Comparison of ENCODE assay signal across 18 cellular contexts in genomic region chr14:79949906-79950305, GRCh38.
DNase-seq lines count a peak whose midpoint lies in the region; ATAC-seq, FAIRE-seq and TF ChIP-seq lines count a peak whose summit lies in the region.
"Had no signal": no experiment of that assay in that cellular context is flagged by ENCODE, and none has a peak within 500 bp of the region (broad histone marks: within the 10 kb centered on the region; RNA-seq: fewer than 3 reads in every experiment).

No MANE protein-coding gene starts in this region.

- no peak overlapping the region for H3K14ac ChIP-seq in IMR-90 (replicated peaks; ENCODE audit: low read depth, low read length)

- no peak overlapping the region for H3K4me3 ChIP-seq in IMR-90 (ENCODE audit: insufficient read depth, low read depth, low read length)
- H3K4me3 ChIP-seq in fibroblast of mammary gland (ENCODE audit: control insufficient read depth, low read depth, low read length): no peak overlapping the region
- H3K4me3 ChIP-seq in small intestine (ENCODE audit: low read depth in 1 of 2, low read length in 2 of 2): no peak overlapping the region
- H3K4me3 ChIP-seq: GM12878, HAP-1 had no signal

- no peak overlapping the region for H3K18ac ChIP-seq in IMR-90 (ENCODE audit: low read depth, low read length)

- no peak overlapping the region for H4K91ac ChIP-seq in IMR-90 (ENCODE audit: insufficient read depth, low read depth, low read length)

- ATAC-seq in IMR-90 (ENCODE audit: low read depth) (peak; percentile 35; the same call in 1 of the 2 replicates), GM18498 (IDR thresholded peaks at IDR 0.05; ENCODE audit: unreplicated experiment) (no peak)
- ATAC-seq: GM12878 had no signal

- no peak overlapping the region for H2AK5ac ChIP-seq in IMR-90 (ENCODE audit: low read depth, low read length)

- CTCF ChIA-PET in IMR-90 (lab: Yijun Ruan, JAX): interaction anchor here (0.7 kb wide), 1 partner anchor 54 kb away, joined by 3 read pairs; no protein-coding TSS in a partner anchor

- H4K20me1 ChIP-seq in IMR-90 (ENCODE audit: insufficient read depth, low read length): no peaks in the 10 kb centered on the region

- TF ChIP-seq POLR2A in IMR-90 (IDR thresholded peaks at IDR 0.05; ENCODE audit: low read depth, low read length): no peak

- peaks cover 3% of the 10 kb centered on the region; the same call in 1 of the 2 replicates for H3K9me3 ChIP-seq in IMR-90 (ENCODE audit: control insufficient read depth, insufficient read depth, low read length)
- no peaks in the 10 kb centered on the region for H3K9me3 ChIP-seq in small intestine (ENCODE audit: control insufficient read depth, low read depth)
- H3K9me3 ChIP-seq: HAP-1 had no signal

- H3K36me3 ChIP-seq in IMR-90 (ENCODE audit: control insufficient read depth, insufficient read depth, low read length) (no peaks in the 10 kb centered on the region), small intestine (ENCODE audit: control insufficient read depth in 2 of 2, insufficient read depth in 2 of 2, low read length in 2 of 2) (no peaks in the 10 kb centered on the region)
- H3K36me3 ChIP-seq: HAP-1 had no signal

- dilution Hi-C loops in IMR-90 (cut with HindIII; ENCODE audit: low sequenced_read_pairs, unreplicated experiment): no loop called here

- TF ChIP-seq CTCF in IMR-90 (conservative IDR thresholded peaks at IDR 0.05; ENCODE audit: low read depth, low read length): no peak
- no peak for TF ChIP-seq CTCF in fibroblast of mammary gland (conservative IDR thresholded peaks at IDR 0.05; ENCODE audit: control insufficient read depth, insufficient read depth, low read depth, low read length)

- no peak overlapping the region for H2BK20ac ChIP-seq in IMR-90 (ENCODE audit: low read depth, low read length)

- no peaks in the 10 kb centered on the region for H3K4me1 ChIP-seq in IMR-90 (ENCODE audit: control insufficient read depth, insufficient read depth, low read length)
- no peaks in the 10 kb centered on the region for H3K4me1 ChIP-seq in small intestine (ENCODE audit: control insufficient read depth in 2 of 2, insufficient read depth in 1 of 2, low read depth in 1 of 2, low read length in 1 of 2)
- H3K4me1 ChIP-seq: HAP-1 had no signal

- H3K4ac ChIP-seq in IMR-90 (ENCODE audit: low read depth, low read length): no peak overlapping the region

- no peak overlapping the region for H2BK120ac ChIP-seq in IMR-90 (ENCODE audit: low read depth, low read length)

- FAIRE-seq in small intestine (lab: Jason Lieb, UNC): no peak
- FAIRE-seq: GM12878, GM18507, H54 had no signal

- no peak overlapping the region for H3K27ac ChIP-seq in IMR-90 (ENCODE audit: insufficient read depth, low read length)
- H3K27ac ChIP-seq in small intestine (ENCODE audit: low read depth in 1 of 2, low read length in 1 of 2): no peak overlapping the region

- H3K27me3 ChIP-seq in IMR-90 (ENCODE audit: control insufficient read depth, insufficient read depth, low read length) (no peaks in the 10 kb centered on the region; the same call in 1 of the 2 replicates), small intestine (ENCODE audit: control insufficient read depth in 2 of 2, insufficient read depth in 2 of 2, low read length in 2 of 2) (no peaks in the 10 kb centered on the region)

- H2AK9ac ChIP-seq in IMR-90 (replicated peaks; ENCODE audit: low read depth, low read length, poor library complexity): no peak overlapping the region

- no TSS peak for BruUV-seq in IMR-90 (replicated peaks; lab: Mats Ljungman, UMichigan)

- H3K79me1 ChIP-seq in IMR-90 (ENCODE audit: low read depth in 1 of 2, low read length in 2 of 2): no peaks in the 10 kb centered on the region

- H4K8ac ChIP-seq in IMR-90 (ENCODE audit: low read depth in 2 of 2, low read length in 2 of 2): no peak overlapping the region

- H3K9me1 ChIP-seq in IMR-90 (ENCODE audit: insufficient read depth, low read length): no peaks in the 10 kb centered on the region

- POLR2A ChIA-PET in IMR-90 (lab: Charles Lee; ENCODE audit: unreplicated experiment): no interaction called here

- no peak for TF ChIP-seq RAD21 in IMR-90 (IDR thresholded peaks at IDR 0.05; ENCODE audit: low read length)

- in situ Hi-C loops in IMR-90 (cut with MboI; ENCODE audit: low sequenced_read_pairs): no loop called here

- no peak overlapping the region for H3K4me2 ChIP-seq in IMR-90 (ENCODE audit: low read depth, low read length)

- DNase-seq in EL (peak; percentile 8), IMR-90 (peak; percentile 60), fibroblast of mammary gland (ENCODE audit: low read depth) (peak; percentile 7), retina (no peak), small intestine (no peak)
- DNase-seq: C1 segment of cervical spinal cord; Calu3; CD4-positive, alpha-beta memory T cell; COR-L47; DMS53; DMS79 treated with DMSO at 0.1 percent for 48 hours; GDM1; GOT3 had no signal

- intact Hi-C loops in IMR-90 (cut with micrococcal nuclease): no loop called here

- H3K9ac ChIP-seq in IMR-90 (ENCODE audit: low read depth, low read length): no peak overlapping the region

- H2BK15ac ChIP-seq in IMR-90 (ENCODE audit: low read depth, low read length): no peak overlapping the region

- no peak overlapping the region for H3K56ac ChIP-seq in IMR-90 (ENCODE audit: extremely low read depth, insufficient read depth, low read length)

- H3K23ac ChIP-seq in IMR-90 (ENCODE audit: low read depth, low read length): no peak overlapping the region

- no peak overlapping the region for H2AFZ ChIP-seq in IMR-90 (replicated peaks; ENCODE audit: low read length, poor library complexity)

- no peak overlapping the region for H2BK5ac ChIP-seq in IMR-90 (ENCODE audit: low read depth, low read length, poor library complexity, severe bottlenecking)

- no peak overlapping the region for H4K5ac ChIP-seq in IMR-90 (ENCODE audit: low read depth, low read length)

TF ChIP-seq in IMR-90, 13 proteins besides CTCF, POLR2A, EP300 and RAD21:
- no peak for TF ChIP-seq RFX5 (IDR thresholded peaks at IDR 0.05; ENCODE audit: low read depth, low read length)
- no peak for TF ChIP-seq FOS (IDR thresholded peaks at IDR 0.05; ENCODE audit: low read depth, low read length)
- no peak for TF ChIP-seq CHD1 (IDR thresholded peaks at IDR 0.05; ENCODE audit: low read depth, low read length)
- TF ChIP-seq CEBPB (IDR thresholded peaks at IDR 0.05; ENCODE audit: low read depth, low read length): no peak
- TF ChIP-seq MAZ (IDR thresholded peaks at IDR 0.05; ENCODE audit: borderline replicate concordance, low read depth, low read length): no peak
- no peak for TF ChIP-seq NFE2L2 (IDR thresholded peaks at IDR 0.05; ENCODE audit: low read depth, low read length)
- no peak for TF ChIP-seq SMC3 (IDR thresholded peaks at IDR 0.05; ENCODE audit: low read depth, low read length)
- TF ChIP-seq MAFK (IDR thresholded peaks at IDR 0.05; ENCODE audit: low read depth, low read length): no peak
- TF ChIP-seq ELK1 (IDR thresholded peaks at IDR 0.05; ENCODE audit: borderline replicate concordance, low read depth, low read length): no peak
- no peak for TF ChIP-seq MXI1 (IDR thresholded peaks at IDR 0.05; ENCODE audit: borderline replicate concordance, low read depth, low read length)
- no peak for TF ChIP-seq BHLHE40 (IDR thresholded peaks at IDR 0.05; ENCODE audit: low read depth, low read length)

Comparison
In these comparisons a context has a peak if more than half of its experiments do, and no peak if none do; other contexts are left out.
1. DNase-seq: peak in EL (single experiment), IMR-90 (single experiment) and fibroblast of mammary gland (single experiment); none in retina (single experiment) and small intestine (single experiment).